ENCODE assay signal across 1 cellular context in the genomic region with DNA sequence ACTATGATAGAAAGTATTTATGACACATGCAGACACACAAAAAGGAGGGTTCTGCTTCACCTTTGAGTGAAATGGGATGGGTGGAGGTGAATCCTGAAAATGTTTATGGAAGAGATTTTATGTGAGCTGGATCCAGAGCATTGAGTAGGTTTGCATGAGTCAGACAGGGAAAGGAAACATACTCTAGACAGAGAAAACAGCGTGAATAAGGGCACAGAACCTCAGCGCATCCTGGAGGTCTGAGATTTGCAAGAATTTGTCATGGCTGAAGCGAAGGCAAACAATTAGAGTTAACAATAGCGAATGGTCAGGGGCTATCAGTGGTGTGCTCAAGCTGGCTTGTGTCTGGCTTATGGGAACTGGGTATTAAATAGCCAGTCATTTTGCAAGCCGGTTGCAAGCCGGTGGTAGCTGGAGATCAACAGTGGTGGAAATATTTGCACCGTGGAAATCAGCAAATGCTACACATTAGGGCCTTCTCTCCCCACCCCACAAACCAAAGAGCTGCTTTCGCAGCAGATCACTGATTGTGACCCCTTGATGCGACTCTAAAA.
TF ChIP-seq lines count a peak whose summit lies in the region.

No MANE protein-coding gene starts in this region.

TF ChIP-seq in H1, 55 proteins besides CTCF, POLR2A, EP300 and RAD21:
- no peak for TF ChIP-seq CBX5 (IDR thresholded peaks at IDR 0.05; ENCODE audit: low read depth, low read length)
- TF ChIP-seq, protein P1, sequence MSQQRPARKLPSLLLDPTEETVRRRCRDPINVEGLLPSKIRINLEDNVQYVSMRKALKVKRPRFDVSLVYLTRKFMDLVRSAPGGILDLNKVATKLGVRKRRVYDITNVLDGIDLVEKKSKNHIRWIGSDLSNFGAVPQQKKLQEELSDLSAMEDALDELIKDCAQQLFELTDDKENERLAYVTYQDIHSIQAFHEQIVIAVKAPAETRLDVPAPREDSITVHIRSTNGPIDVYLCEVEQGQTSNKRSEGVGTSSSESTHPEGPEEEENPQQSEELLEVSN (IDR thresholded peaks at IDR 0.05), result no peak
- TF ChIP-seq SIN3A (conservative IDR thresholded peaks at IDR 0.05 in 1 of 2, IDR thresholded peaks at IDR 0.05 in 1 of 2; ENCODE audit: low read depth in 1 of 2, low read length in 2 of 2), result no peak
- no peak for TF ChIP-seq SUZ12 (IDR thresholded peaks at IDR 0.05; ENCODE audit: low read length)
- TF ChIP-seq ZNF274 (IDR thresholded peaks at IDR 0.05; ENCODE audit: borderline replicate concordance, extremely low read depth, low read length), result no peak
- no peak for TF ChIP-seq GABPA (IDR thresholded peaks at IDR 0.05; ENCODE audit: borderline replicate concordance, insufficient read depth, low read length)
- TF ChIP-seq, protein P2, sequence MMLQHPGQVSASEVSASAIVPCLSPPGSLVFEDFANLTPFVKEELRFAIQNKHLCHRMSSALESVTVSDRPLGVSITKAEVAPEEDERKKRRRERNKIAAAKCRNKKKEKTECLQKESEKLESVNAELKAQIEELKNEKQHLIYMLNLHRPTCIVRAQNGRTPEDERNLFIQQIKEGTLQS (IDR thresholded peaks at IDR 0.05; ENCODE audit: insufficient read depth, low read depth, low read length), result no peak
- TF ChIP-seq, protein P3, sequence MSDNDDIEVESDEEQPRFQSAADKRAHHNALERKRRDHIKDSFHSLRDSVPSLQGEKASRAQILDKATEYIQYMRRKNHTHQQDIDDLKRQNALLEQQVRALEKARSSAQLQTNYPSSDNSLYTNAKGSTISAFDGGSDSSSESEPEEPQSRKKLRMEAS (IDR thresholded peaks at IDR 0.05), result no peak
- no peak for TF ChIP-seq BRCA1 (IDR thresholded peaks at IDR 0.05; ENCODE audit: low read depth, low read length)
- no peak for TF ChIP-seq NANOG (IDR thresholded peaks at IDR 0.05; ENCODE audit: insufficient read depth, low read depth, low read length, poor library complexity, severe bottlenecking)
- no peak for TF ChIP-seq SIRT6 (IDR thresholded peaks at IDR 0.05; ENCODE audit: low read length)
- TF ChIP-seq GTF2F1 (IDR thresholded peaks at IDR 0.05; ENCODE audit: borderline replicate concordance, low read depth, low read length), result no peak
- no peak for TF ChIP-seq TAF1 (IDR thresholded peaks at IDR 0.05; ENCODE audit: low read depth, low read length)
- TF ChIP-seq NRF1 (IDR thresholded peaks at IDR 0.05; ENCODE audit: low read depth, low read length), result no peak
- no peak for TF ChIP-seq EGR1 (IDR thresholded peaks at IDR 0.05; ENCODE audit: borderline replicate concordance, low read depth, low read length)
- TF ChIP-seq SIX5 (IDR thresholded peaks at IDR 0.05; ENCODE audit: low read depth, low read length), result no peak
- no peak for TF ChIP-seq TCF12 (IDR thresholded peaks at IDR 0.05; ENCODE audit: low read depth, low read length)
- no peak for TF ChIP-seq BCL11A (IDR thresholded peaks at IDR 0.05; ENCODE audit: low read depth in 2 of 2, low read length in 2 of 2)
